In the genomic region with DNA sequence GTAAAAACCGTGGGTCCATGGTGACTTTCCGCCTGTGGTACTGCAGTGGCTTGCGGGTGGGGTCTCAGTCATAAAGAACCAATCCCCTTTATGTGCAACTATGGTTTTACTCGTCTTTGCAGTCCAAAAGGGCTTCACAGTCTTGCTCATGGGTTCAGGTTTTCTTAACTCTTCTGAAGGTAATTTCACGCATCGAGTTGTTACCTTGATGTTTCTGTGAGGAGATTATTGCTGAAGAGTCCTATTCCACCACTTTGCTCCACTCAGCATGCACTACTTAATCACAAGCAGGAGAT, we compare ENCODE assay signal across 1 cellular context.
TF ChIP-seq lines count a peak whose summit lies in the region.

No MANE protein-coding gene starts in this region.

TF ChIP-seq in K562, 482 proteins besides CTCF, POLR2A, EP300 and RAD21 (continued from another document):
- no peak for TF ChIP-seq SFPQ (IDR thresholded peaks at IDR 0.05; ENCODE audit: low read depth, low read length)
- TF ChIP-seq FOXK1 (CRISPR knock-in tag; IDR thresholded peaks at IDR 0.05; ENCODE audit: borderline replicate concordance): no peak
- TF ChIP-seq NFRKB (IDR thresholded peaks at IDR 0.05; ENCODE audit: low read depth): no peak
- TF ChIP-seq MAZ (CRISPR knock-in tag; conservative IDR thresholded peaks at IDR 0.05 in 1 of 2, IDR thresholded peaks at IDR 0.05 in 1 of 2): no peak
- TF ChIP-seq, protein P1, sequence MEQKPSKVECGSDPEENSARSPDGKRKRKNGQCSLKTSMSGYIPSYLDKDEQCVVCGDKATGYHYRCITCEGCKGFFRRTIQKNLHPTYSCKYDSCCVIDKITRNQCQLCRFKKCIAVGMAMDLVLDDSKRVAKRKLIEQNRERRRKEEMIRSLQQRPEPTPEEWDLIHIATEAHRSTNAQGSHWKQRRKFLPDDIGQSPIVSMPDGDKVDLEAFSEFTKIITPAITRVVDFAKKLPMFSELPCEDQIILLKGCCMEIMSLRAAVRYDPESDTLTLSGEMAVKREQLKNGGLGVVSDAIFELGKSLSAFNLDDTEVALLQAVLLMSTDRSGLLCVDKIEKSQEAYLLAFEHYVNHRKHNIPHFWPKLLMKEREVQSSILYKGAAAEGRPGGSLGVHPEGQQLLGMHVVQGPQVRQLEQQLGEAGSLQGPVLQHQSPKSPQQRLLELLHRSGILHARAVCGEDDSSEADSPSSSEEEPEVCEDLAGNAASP (IDR thresholded peaks at IDR 0.05): no peak
- TF ChIP-seq HIVEP1 (CRISPR knock-in tag; IDR thresholded peaks at IDR 0.05): no peak
- TF ChIP-seq REST (CRISPR knock-in tag; IDR thresholded peaks at IDR 0.05; ENCODE audit: low read depth): no peak
- no peak for TF ChIP-seq ZHX1 (conservative IDR thresholded peaks at IDR 0.05; ENCODE audit: low read length)
- no peak for TF ChIP-seq PRPF4 (IDR thresholded peaks at IDR 0.05; ENCODE audit: insufficient read depth, low read depth, low read length, poor library complexity, severe bottlenecking)
- TF ChIP-seq BACH1 (tag; IDR thresholded peaks at IDR 0.05): no peak
- TF ChIP-seq RCOR1 (IDR thresholded peaks at IDR 0.05; ENCODE audit: borderline replicate concordance in 1 of 2, low read depth in 2 of 2, low read length in 2 of 2): no peak
- no peak for TF ChIP-seq GABPB1 (CRISPR knock-in tag; IDR thresholded peaks at IDR 0.05)
- TF ChIP-seq POLR2AphosphoS2 (IDR thresholded peaks at IDR 0.05; ENCODE audit: low read length): no peak
- no peak for TF ChIP-seq ZNF384 (IDR thresholded peaks at IDR 0.05; ENCODE audit: low read depth, low read length)
- no peak for TF ChIP-seq PCBP2 (IDR thresholded peaks at IDR 0.05; ENCODE audit: low read depth, low read length, poor library complexity, severe bottlenecking)
- no peak for TF ChIP-seq TFAP4 (CRISPR knock-in tag; IDR thresholded peaks at IDR 0.05; ENCODE audit: borderline replicate concordance)
TF ChIP-seq in K562: peak in this region for 0.
